ENCODE assay signal across 11 cellular contexts in the genomic region with DNA sequence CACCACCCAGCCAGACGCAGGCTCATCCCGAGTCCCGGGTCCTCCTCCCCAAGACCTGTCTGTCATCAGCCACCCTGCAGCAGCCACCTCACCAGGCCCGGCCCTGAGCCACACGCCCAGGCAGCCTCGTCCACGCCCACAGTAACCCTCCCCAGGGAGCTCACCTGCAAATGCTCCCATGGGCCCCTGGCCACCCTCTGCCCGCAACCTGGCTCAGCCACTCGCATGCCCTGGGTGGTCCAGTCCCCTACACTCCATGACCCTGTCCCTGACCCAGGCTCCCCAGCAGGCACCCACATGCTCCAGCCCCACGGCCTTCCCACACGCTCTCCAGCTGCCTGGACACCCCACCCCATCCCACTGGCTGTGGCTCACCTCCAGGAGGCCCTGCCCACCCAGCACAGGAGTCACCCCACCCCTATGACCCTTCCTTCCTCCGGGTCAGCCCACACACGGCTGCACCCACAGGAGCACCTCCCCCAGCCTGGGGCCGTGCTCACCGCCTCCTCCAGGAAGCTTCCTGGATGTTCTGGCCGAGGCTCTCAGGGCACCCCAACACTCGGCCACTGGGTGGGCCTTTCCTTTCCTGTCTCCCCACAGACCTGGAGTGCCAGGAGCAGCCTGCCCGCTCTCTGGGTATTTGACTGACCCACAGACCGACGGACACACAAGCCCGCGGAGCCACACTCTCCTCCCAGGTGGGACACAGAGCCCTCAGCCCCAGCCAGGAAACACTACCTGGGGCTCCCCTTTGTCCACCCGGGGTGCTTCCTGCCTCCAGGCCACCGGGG. TPM values are rescaled to one million over a fixed set of nuclear protein-coding genes. Genes with fewer than 3 reads are reported as not detected.
DNase-seq lines count a peak whose midpoint lies in the region; ATAC-seq, FAIRE-seq and TF ChIP-seq lines count a peak whose summit lies in the region.
"Had no signal": no experiment of that assay in that cellular context is flagged by ENCODE, and none has a peak within 500 bp of the region (broad histone marks: within the 10 kb centered on the region; RNA-seq: fewer than 3 reads in every experiment).

No MANE protein-coding gene starts in this region.

- SMC1A ChIA-PET in GM12878 (lab: Charles Lee; ENCODE audit: uncharacterized antibody, unreplicated experiment): interaction anchor here (0.7 kb wide), 1 partner anchor 50 kb away, joined by 4 read pairs; a partner anchor contains a TSS

- no peak overlapping the region for H3K23ac ChIP-seq in mesendoderm (ENCODE audit: low read length)

- H4K5ac ChIP-seq in mesendoderm (ENCODE audit: low read length): no peak overlapping the region

- POLR2A ChIA-PET in GM12878 (lab: Charles Lee): interaction anchor here (0.6 to 1.5 kb wide), 4 partner anchors 9 to 125 kb away, joined by 3 to 7 read pairs (median 4); a partner anchor contains a TSS

- no peak overlapping the region for H4K8ac ChIP-seq in mesendoderm (ENCODE audit: low read depth, low read length)

- no peak; the same call in 1 of the 2 replicates for TF ChIP-seq POLR2A in GM12878 (IDR thresholded peaks at IDR 0.05; ENCODE audit: low read depth, low read length)

- peak; percentile 20 for ATAC-seq in GM12878
- no peak for ATAC-seq in GM18873 (IDR thresholded peaks at IDR 0.05; ENCODE audit: low FRiP score, unreplicated experiment)

- H3K36me3 ChIP-seq in GM12878 (ENCODE audit: control insufficient read depth in 2 of 2, insufficient read depth in 2 of 2, low read length in 1 of 2) (peaks cover 3 to 21% of the 10 kb centered on the region in 2 experiments; a peak in 2 of 4 replicates), mesendoderm (ENCODE audit: control insufficient read depth, insufficient read depth, low read length) (peaks cover 2% of the 10 kb centered on the region)
- H3K36me3 ChIP-seq: ovary had no signal

- peaks cover 67% of the 10 kb centered on the region for H3K79me2 ChIP-seq in GM12878 (ENCODE audit: control insufficient read depth, insufficient read depth, low read length)
- H3K79me2 ChIP-seq in mesendoderm (ENCODE audit: control insufficient read depth, insufficient read depth, low read length): peaks cover 68% of the 10 kb centered on the region

- H3K27ac ChIP-seq in GM12878 (ENCODE audit: control insufficient read depth, insufficient read depth) (peak overlapping the region; percentile 65), mesendoderm (ENCODE audit: low read depth, low read length) (no peak overlapping the region)
- H3K27ac ChIP-seq: ovary had no signal

- no peak overlapping the region for H2BK15ac ChIP-seq in mesendoderm (replicated peaks; ENCODE audit: low read depth)

- no peak overlapping the region for H2AFZ ChIP-seq in GM12878 (ENCODE audit: control insufficient read depth, low read depth, low read length)

- H4K20me1 ChIP-seq in GM12878 (ENCODE audit: control insufficient read depth, insufficient read depth): peaks cover 6% of the 10 kb centered on the region; the same call in 1 of the 2 replicates

- no peak overlapping the region for H3K4ac ChIP-seq in mesendoderm (ENCODE audit: low read depth, low read length)

- intact Hi-C loops in GM12878 (cut with micrococcal nuclease; ENCODE audit: unreplicated experiment): no loop called here

- 7% methylated on average over 21 of the region's 24 CpGs for WGBS in GM12878 (ENCODE audit: insufficient coverage, insufficient replicate concordance, low lambda C conversion rate, missing lambda C conversion rate)
- no CpG with 5 or more reads among the region's 24 CpGs for WGBS in mesendoderm (ENCODE audit: extremely low coverage, insufficient coverage, low lambda C conversion rate)

- CTCF ChIA-PET in GM12878 (lab: Yijun Ruan, JAX): interaction anchor here (0.6 to 0.9 kb wide), 2 partner anchors 9 to 69 kb away, joined by 3 read pairs; a partner anchor contains a TSS

- H3K4me3 ChIP-seq in HFF-Myc (replicated peaks; ENCODE audit: low read depth, low read length) (peak overlapping the region; percentile 95), GM12878 (peak overlapping the region; percentile 83), mesendoderm (ENCODE audit: low read length) (no peak overlapping the region)
- H3K4me3 ChIP-seq: ovary had no signal

- peaks cover 34% of the 10 kb centered on the region for H3K79me1 ChIP-seq in mesendoderm (ENCODE audit: low read length)

- no peak overlapping the region for H2BK5ac ChIP-seq in mesendoderm (ENCODE audit: low read length)

- no peak for TF ChIP-seq RAD21 in GM12878 (IDR thresholded peaks at IDR 0.05; ENCODE audit: insufficient read depth, low read depth, low read length)

- RAD21 ChIA-PET in GM12878 (lab: Charles Lee; ENCODE audit: unreplicated experiment): no interaction called here

- no peak overlapping the region for H2BK120ac ChIP-seq in mesendoderm (ENCODE audit: low read depth, low read length)

- no TSS peak for BruUV-seq in GM12878 (replicated peaks; lab: Mats Ljungman, UMichigan)

- in situ Hi-C loops in GM12878 (cut with MboI): no loop called here

- H3K4me2 ChIP-seq in GM12878 (ENCODE audit: control insufficient read depth, insufficient read depth) (peak overlapping the region; percentile 48), mesendoderm (ENCODE audit: low read length) (no peak overlapping the region)

- FAIRE-seq in GM12878 (lab: Jason Lieb, UNC): no peak
- FAIRE-seq in GM19239 (lab: Jason Lieb, UNC): no peak

- peak; percentile 40 for DNase-seq in A172 (ENCODE audit: low spot score)
- DNase-seq in HFF-Myc (ENCODE audit: extremely low read depth, low read depth): no peak
- DNase-seq in GM12878 (ENCODE audit: low read depth, low spot score): no peak
- DNase-seq in mesendoderm: no peak
- no peak for DNase-seq in GM19239 (ENCODE audit: insufficient read length, low spot score)
- no peak for DNase-seq in Ammon's horn (ENCODE audit: low spot score)
- no peak for DNase-seq in AG08395 (ENCODE audit: low spot score)
- DNase-seq: GF-D8, ovary had no signal

- no peaks in the 10 kb centered on the region for H3K9me3 ChIP-seq in GM12878 (replicated peaks; ENCODE audit: control insufficient read depth, insufficient read depth, low read length)
- H3K9me3 ChIP-seq: ovary had no signal

- H3K27me3 ChIP-seq in GM12878 (replicated peaks in 1 of 2; ENCODE audit: control insufficient read depth in 2 of 2, insufficient read depth in 2 of 2, low read length in 1 of 2) (no peaks in the 10 kb centered on the region), mesendoderm (ENCODE audit: insufficient read depth, low read length, poor library complexity) (no peaks in the 10 kb centered on the region)
- H3K27me3 ChIP-seq: ovary had no signal

- H3K9ac ChIP-seq in GM12878 (ENCODE audit: control insufficient read depth, insufficient read depth, low read length) (peak overlapping the region; percentile 44), mesendoderm (ENCODE audit: low read length) (peak overlapping the region; percentile 26)

- no peak for TF ChIP-seq EP300 in GM12878 (IDR thresholded peaks at IDR 0.05; ENCODE audit: borderline replicate concordance in 1 of 2, control insufficient read depth in 1 of 2, low read depth in 2 of 2, low read length in 2 of 2)

- TF ChIP-seq CTCF in HFF-Myc (IDR thresholded peaks at IDR 0.05; ENCODE audit: low read depth, low read length, missing control alignments): no peak
- TF ChIP-seq CTCF in GM12878 (IDR thresholded peaks at IDR 0.05 in 2 of 3, conservative IDR thresholded peaks at IDR 0.05 in 1 of 3; ENCODE audit: control insufficient read depth in 2 of 3, extremely low read depth in 1 of 3, insufficient read depth in 1 of 3, low read depth in 3 of 3, low read length in 3 of 3): no peak

- H3K18ac ChIP-seq in mesendoderm (ENCODE audit: low read length): no peak overlapping the region

- H3K4me1 ChIP-seq in GM12878 (ENCODE audit: control insufficient read depth, insufficient read depth, low read length): peaks cover 32% of the 10 kb centered on the region
- peaks cover 6% of the 10 kb centered on the region for H3K4me1 ChIP-seq in mesendoderm (ENCODE audit: control insufficient read depth, low read depth, low read length)

- peak overlapping the region; percentile 67 for H3K56ac ChIP-seq in mesendoderm (ENCODE audit: low read length)

- no peak overlapping the region for H2AK5ac ChIP-seq in mesendoderm (ENCODE audit: low read length)

RNA-seq across cellular contexts. Expression of a gene that starts 3.6 kb away (rescaled TPM):
- total RNA-seq in A172 (2014; rRNA removed; shearing (Covaris generic)): 104 and 131 TPM in 2 replicates
- 180 and 203 TPM in 2 replicates for total RNA-seq in GM12878 (2013; cell fraction: nucleolus; rRNA removed)
- total RNA-seq in GM12878 (2014; rRNA removed) (120 and 143 TPM in 2 replicates), GM12878 (2014; rRNA removed; fragmentation: Illumina TruSeq; extraction: Trizol) (28.6 and 32.3 TPM in 2 replicates), GM12878 (2021) (144 and 155 TPM in 2 replicates)
- 27.3 TPM for polyA plus RNA-seq in GM12878 (2011; ENCODE audit: low read depth)
- polyA plus RNA-seq in GM12878 (2011; rRNA removed) (35.7 and 77.7 TPM in 2 replicates), GM12878 (2014; fragmentation: Illumina TruSeq; extraction: Trizol) (10.5 and 33.2 TPM in 2 replicates), GM12878 (2014; fragmentation: Nextera tagmentation; extraction: Ambion mirVana) (under 1 TPM; 0.43 to 0.86 TPM), GM12878 (2014; rRNA removed) (184 and 247 TPM in 2 replicates), GM12878 (2016; fragmentation: Nextera tagmentation; extraction: Ambion mirVana) (10 to 100 TPM; 54.4 to 69.6 TPM)
- 90.0 and 162 TPM in 2 replicates for polyA plus RNA-seq in GM12878 (2011; cell fraction: cytosol; rRNA removed)
- polyA plus RNA-seq in GM12878 (2011; cell fraction: nucleus; rRNA removed): 970 and 990 TPM in 2 replicates
- 108 and 115 TPM in 2 replicates for polyA plus RNA-seq in GM12878 (2012)
- polyA minus RNA-seq in GM12878 (2011; rRNA and poly(A)+ RNA removed): 44.8 and 49.7 TPM in 2 replicates
- polyA minus RNA-seq in GM12878 (2011; cell fraction: cytosol; rRNA and poly(A)+ RNA removed): 18.7 and 26.3 TPM in 2 replicates
- polyA minus RNA-seq in GM12878 (2011; cell fraction: nucleus; rRNA and poly(A)+ RNA removed): 57.7 and 78.5 TPM in 2 replicates
- polyA plus RNA-seq in mesendoderm (2013, experiment 1 of 2): 82.5 TPM
- polyA plus RNA-seq in mesendoderm (2013, experiment 2 of 2): 81.3 TPM

RNA-seq across cellular contexts. Expression of a gene that starts 4.0 kb away (rescaled TPM):
- not detected in 2 replicates for total RNA-seq in A172 (2014; rRNA removed; shearing (Covaris generic))
- not detected in 2 replicates for total RNA-seq in GM12878 (2013; cell fraction: nucleolus; rRNA removed)
- not detected in 2 replicates for total RNA-seq in GM12878 (2014; rRNA removed)
- total RNA-seq in GM12878 (2014; rRNA removed; fragmentation: Illumina TruSeq; extraction: Trizol): not detected in 2 replicates
- not detected in 2 replicates for total RNA-seq in GM12878 (2021)
- polyA plus RNA-seq in GM12878 (2011; ENCODE audit: low read depth): not detected
- not detected in 2 replicates for polyA plus RNA-seq in GM12878 (2011; rRNA removed)
- polyA plus RNA-seq in GM12878 (2011; cell fraction: cytosol; rRNA removed): not detected in 2 replicates
- polyA plus RNA-seq in GM12878 (2011; cell fraction: nucleus; rRNA removed): not detected in 2 replicates
- polyA plus RNA-seq in GM12878 (2012): not detected in 2 replicates
- not detected in 2 replicates for polyA plus RNA-seq in GM12878 (2014; fragmentation: Illumina TruSeq; extraction: Trizol)
- polyA plus RNA-seq in GM12878 (2014; fragmentation: Nextera tagmentation; extraction: Ambion mirVana): not detected
- polyA plus RNA-seq in GM12878 (2014; rRNA removed): not detected in 2 replicates
- not detected for polyA plus RNA-seq in GM12878 (2016; fragmentation: Nextera tagmentation; extraction: Ambion mirVana)
- 1,322 TPM in 1 of 2 replicates, not detected in the other for polyA minus RNA-seq in GM12878 (2011; rRNA and poly(A)+ RNA removed)
- not detected in 2 replicates for polyA minus RNA-seq in GM12878 (2011; cell fraction: cytosol; rRNA and poly(A)+ RNA removed)
- polyA minus RNA-seq in GM12878 (2011; cell fraction: nucleus; rRNA and poly(A)+ RNA removed): under 0.01 TPM in 1 of 2 replicates, not detected in the other
- polyA plus RNA-seq in mesendoderm (2013, experiment 1 of 2): not detected
- not detected for polyA plus RNA-seq in mesendoderm (2013, experiment 2 of 2)
- total RNA-seq: ovary, RPMI7951 had no signal
- polyA plus RNA-seq: ovary had no signal

RNA-seq across cellular contexts. Expression of a gene that starts 9.1 kb away (rescaled TPM):
- 219 and 243 TPM in 2 replicates for total RNA-seq in A172 (2014; rRNA removed; shearing (Covaris generic))
- total RNA-seq in GM12878 (2013; cell fraction: nucleolus; rRNA removed): 28.5 and 30.8 TPM in 2 replicates
- total RNA-seq in GM12878 (2014; rRNA removed) (154 and 195 TPM in 2 replicates), GM12878 (2014; rRNA removed; fragmentation: Illumina TruSeq; extraction: Trizol) (95.8 and 115 TPM in 2 replicates), GM12878 (2021) (289 and 311 TPM in 2 replicates)
- 64.3 TPM for polyA plus RNA-seq in GM12878 (2011; ENCODE audit: low read depth)
- polyA plus RNA-seq in GM12878 (2011; rRNA removed) (28.6 and 54.2 TPM in 2 replicates), GM12878 (2014; fragmentation: Illumina TruSeq; extraction: Trizol) (60.1 and 168 TPM in 2 replicates), GM12878 (2014; fragmentation: Nextera tagmentation; extraction: Ambion mirVana) (10 to 100 TPM; 34.7 to 42.5 TPM), GM12878 (2014; rRNA removed) (177 and 213 TPM in 2 replicates), GM12878 (2016; fragmentation: Nextera tagmentation; extraction: Ambion mirVana) (100 to 1,000 TPM; 269 to 273 TPM)
- polyA plus RNA-seq in GM12878 (2011; cell fraction: cytosol; rRNA removed): 104 and 118 TPM in 2 replicates
- polyA plus RNA-seq in GM12878 (2011; cell fraction: nucleus; rRNA removed): 80.2 and 133 TPM in 2 replicates
- 117 and 149 TPM in 2 replicates for polyA plus RNA-seq in GM12878 (2012)
- 71.8 and 98.5 TPM in 2 replicates for polyA minus RNA-seq in GM12878 (2011; rRNA and poly(A)+ RNA removed)
- 91.4 and 128 TPM in 2 replicates for polyA minus RNA-seq in GM12878 (2011; cell fraction: cytosol; rRNA and poly(A)+ RNA removed)
- 14.9 and 31.0 TPM in 2 replicates for polyA minus RNA-seq in GM12878 (2011; cell fraction: nucleus; rRNA and poly(A)+ RNA removed)
- 595 TPM for polyA plus RNA-seq in mesendoderm (2013, experiment 1 of 2)
- polyA plus RNA-seq in mesendoderm (2013, experiment 2 of 2): 606 TPM

RNA-seq across cellular contexts. Expression of a gene that starts 17.1 kb away (rescaled TPM):
- 0.38 TPM in 1 of 2 replicates, not detected in the other for total RNA-seq in A172 (2014; rRNA removed; shearing (Covaris generic))
- total RNA-seq in GM12878 (2013; cell fraction: nucleolus; rRNA removed): 0.15 and 0.17 TPM in 2 replicates
- not detected in 2 replicates for total RNA-seq in GM12878 (2014; rRNA removed)
- not detected in 2 replicates for total RNA-seq in GM12878 (2014; rRNA removed; fragmentation: Illumina TruSeq; extraction: Trizol)
- total RNA-seq in GM12878 (2021): 0.15 TPM in 1 of 2 replicates, not detected in the other
- polyA plus RNA-seq in GM12878 (2011; ENCODE audit: low read depth): not detected
- polyA plus RNA-seq in GM12878 (2011; rRNA removed): not detected in 2 replicates
- polyA plus RNA-seq in GM12878 (2011; cell fraction: cytosol; rRNA removed): 0.20 TPM in 1 of 2 replicates, not detected in the other
- polyA plus RNA-seq in GM12878 (2011; cell fraction: nucleus; rRNA removed): 0.04 and 0.10 TPM in 2 replicates
- 0.11 and 0.26 TPM in 2 replicates for polyA plus RNA-seq in GM12878 (2012)
- polyA plus RNA-seq in GM12878 (2014; fragmentation: Illumina TruSeq; extraction: Trizol): not detected in 2 replicates
- not detected for polyA plus RNA-seq in GM12878 (2014; fragmentation: Nextera tagmentation; extraction: Ambion mirVana)
- not detected in 2 replicates for polyA plus RNA-seq in GM12878 (2014; rRNA removed)
- not detected for polyA plus RNA-seq in GM12878 (2016; fragmentation: Nextera tagmentation; extraction: Ambion mirVana)
- polyA minus RNA-seq in GM12878 (2011; rRNA and poly(A)+ RNA removed): not detected in 2 replicates
- not detected in 2 replicates for polyA minus RNA-seq in GM12878 (2011; cell fraction: cytosol; rRNA and poly(A)+ RNA removed)
- polyA minus RNA-seq in GM12878 (2011; cell fraction: nucleus; rRNA and poly(A)+ RNA removed): not detected in 2 replicates
- 0.06 TPM for polyA plus RNA-seq in mesendoderm (2013, experiment 1 of 2)
- 0.10 TPM for polyA plus RNA-seq in mesendoderm (2013, experiment 2 of 2)

RNA-seq across cellular contexts. Expression of a gene that starts 22.6 kb away (rescaled TPM):
- total RNA-seq in A172 (2014; rRNA removed; shearing (Covaris generic)): 5.1 and 8.6 TPM in 2 replicates
- total RNA-seq in GM12878 (2013; cell fraction: nucleolus; rRNA removed): 50.3 and 55.4 TPM in 2 replicates
- total RNA-seq in GM12878 (2014; rRNA removed) (14.9 and 18.1 TPM in 2 replicates), GM12878 (2014; rRNA removed; fragmentation: Illumina TruSeq; extraction: Trizol) (5.6 and 7.6 TPM in 2 replicates), GM12878 (2021) (38.7 and 49.5 TPM in 2 replicates)
- polyA plus RNA-seq in GM12878 (2011; ENCODE audit: low read depth): 16.4 TPM
- polyA plus RNA-seq in GM12878 (2011; rRNA removed) (3.3 and 5.5 TPM in 2 replicates), GM12878 (2014; fragmentation: Illumina TruSeq; extraction: Trizol) (4.6 and 11.4 TPM in 2 replicates), GM12878 (2014; fragmentation: Nextera tagmentation; extraction: Ambion mirVana) (1 to 10 TPM; 1.0 to 2.9 TPM), GM12878 (2014; rRNA removed) (26.9 and 36.5 TPM in 2 replicates), GM12878 (2016; fragmentation: Nextera tagmentation; extraction: Ambion mirVana) (10 to 100 TPM; 22.0 to 22.1 TPM)
- polyA plus RNA-seq in GM12878 (2011; cell fraction: cytosol; rRNA removed): 7.0 and 10.0 TPM in 2 replicates
- 81.6 and 107 TPM in 2 replicates for polyA plus RNA-seq in GM12878 (2011; cell fraction: nucleus; rRNA removed)
- 15.2 and 21.6 TPM in 2 replicates for polyA plus RNA-seq in GM12878 (2012)
- polyA minus RNA-seq in GM12878 (2011; rRNA and poly(A)+ RNA removed): 4.3 and 9.4 TPM in 2 replicates
- 5.8 and 7.9 TPM in 2 replicates for polyA minus RNA-seq in GM12878 (2011; cell fraction: cytosol; rRNA and poly(A)+ RNA removed)
- polyA minus RNA-seq in GM12878 (2011; cell fraction: nucleus; rRNA and poly(A)+ RNA removed): 24.3 and 39.7 TPM in 2 replicates
- 3.9 TPM for polyA plus RNA-seq in mesendoderm (2013, experiment 1 of 2)
- polyA plus RNA-seq in mesendoderm (2013, experiment 2 of 2): 4.4 TPM
